In genomic region chr1:230978491-230979388, GRCh38 we compare ENCODE assay signal across 8 cellular contexts. TPM values are rescaled to one million over a fixed set of nuclear protein-coding genes. Genes with fewer than 3 reads are reported as not detected.
DNase-seq lines count a peak whose midpoint lies in the region; ATAC-seq, FAIRE-seq and TF ChIP-seq lines count a peak whose summit lies in the region.

ARV1 (plus strand) TSS chr1:230979094; CDS start chr1:230979106, 12 bp downstream.
TTC13 (minus strand) TSS chr1:230978861; CDS start chr1:230978830, 31 bp downstream.

- peak within 1 kb of the TSS; percentile 95 to 98 (median 95) for H3K27ac Mint-ChIP-seq in IgD-negative memory B cell

- peak within 1 kb of the TSS; percentile 72 to 96 (median 86) for H3K4me3 ChIP-seq in endothelial cell of umbilical vein (replicated peaks in 1 of 3; ENCODE audit: insufficient read depth in 1 of 3, low read depth in 1 of 3, low read length in 3 of 3)

- FAIRE-seq in endothelial cell of umbilical vein (lab: Jason Lieb, UNC), result peak; percentile 98

- H3K27ac ChIP-seq in endothelial cell of umbilical vein (ENCODE audit: insufficient read depth, low read depth, low read length), result peak within 1 kb of the TSS; percentile 42

- H3K4me3 Mint-ChIP-seq in IgD-negative memory B cell, result peak within 1 kb of the TSS; percentile 97 to 99 (median 98)

- H3K27me3 ChIP-seq in endothelial cell of umbilical vein (ENCODE audit: control insufficient read depth in 2 of 2, insufficient read depth in 2 of 2, low read length in 2 of 2), result no peaks in the 10 kb centered on the region

- dilution Hi-C loops in endothelial cell of umbilical vein (cut with MboI; ENCODE audit: extremely low pct_ligation_motif_present, low sequenced_read_pairs), result no loop called here

- peak; percentile 5 to 29 for TF ChIP-seq CTCF in endothelial cell of umbilical vein (IDR thresholded peaks at IDR 0.05; ENCODE audit: extremely low read depth in 1 of 2, insufficient read depth in 1 of 2, low read depth in 1 of 2, low read length in 2 of 2)

- no peaks in the 10 kb centered on the region for H4K20me1 ChIP-seq in endothelial cell of umbilical vein (replicated peaks; ENCODE audit: control insufficient read depth, extremely low read depth, insufficient read depth, low read length)

- H3K4me2 ChIP-seq in endothelial cell of umbilical vein (ENCODE audit: insufficient read depth, low read length), result peak within 1 kb of the TSS; percentile 77

- peaks cover 2% of the 10 kb centered on the region for H3K36me3 Mint-ChIP-seq in IgD-negative memory B cell

- POLR2A ChIA-PET in endothelial cell of umbilical vein (lab: Charles Lee), result no interaction called here

- CTCF ChIA-PET in endothelial cell of umbilical vein (lab: Charles Lee), result interaction anchor here (1.0 to 1.9 kb wide), 5 partner anchors 50 to 337 kb away, joined by 3 to 10 read pairs (median 4); no protein-coding TSS in a partner anchor

- H3K9me3 Mint-ChIP-seq in IgD-negative memory B cell, result no peaks in the 10 kb centered on the region

- peak; percentile 91 for ATAC-seq in GM21529 (IDR thresholded peaks at IDR 0.05; ENCODE audit: unreplicated experiment)

- no peaks in the 10 kb centered on the region for H3K9me3 ChIP-seq in endothelial cell of umbilical vein (replicated peaks; ENCODE audit: control insufficient read depth, insufficient read depth, low read length)

- H3K36me3 ChIP-seq in endothelial cell of umbilical vein (ENCODE audit: control insufficient read depth in 2 of 2, extremely low read depth in 1 of 2, insufficient read depth in 2 of 2, low read length in 2 of 2), result no peaks in the 10 kb centered on the region

- intact Hi-C loops in endothelial cell of umbilical vein (cut with micrococcal nuclease), result loop anchor here (1.0 to 10.0 kb wide), 16 partner anchors 50 to 626 kb away; partner anchors contain the start of genes C1orf198, COG2, EGLN1 and EXOC8

- H3K4me1 Mint-ChIP-seq in IgD-negative memory B cell, result peaks cover 29 to 38% (median 36%) of the 10 kb centered on the region in 3 donors

- peak; percentile 88 for TF ChIP-seq POLR2A in endothelial cell of umbilical vein (IDR thresholded peaks at IDR 0.05; ENCODE audit: low read depth, low read length)

- H3K9me1 ChIP-seq in endothelial cell of umbilical vein (replicated peaks; ENCODE audit: control insufficient read depth, extremely low read depth, insufficient read depth, low read length), result no peaks in the 10 kb centered on the region

- peak within 1 kb of the TSS; percentile 90 for H2AFZ ChIP-seq in endothelial cell of umbilical vein (ENCODE audit: low read depth, low read length)

- DNase-seq in DMS153 treated with DMSO at 0.1 percent for 48 hours (lab: John Stamatoyannopoulos, UW; ENCODE audit: unreplicated experiment), result peak; percentile 99
- peak; percentile 100 for DNase-seq in OCI-M1 (lab: John Stamatoyannopoulos, UW)
- peak; percentile 97 for DNase-seq in activated T-cell treated with anti-CD3 and anti-CD28 coated beads for 24 hours (ENCODE audit: low read depth)
- peak; percentile 99 for DNase-seq in endothelial cell of umbilical vein (ENCODE audit: low read depth, low spot score)
- DNase-seq in middle frontal gyrus (ENCODE audit: extremely low spot score, low spot score), result peak; percentile 98
- DNase-seq in stimulated activated CD8-positive, alpha-beta memory T cell treated with anti-CD3 and anti-CD28 coated beads, Interleukin-2, amount 100 ng/mL, for 48 hours (ENCODE audit: low read depth in 2 of 2), result peak; percentile 95 to 96

- peaks cover 14% of the 10 kb centered on the region for H3K79me2 ChIP-seq in endothelial cell of umbilical vein (ENCODE audit: control insufficient read depth, insufficient read depth, low read length)

- H3K27me3 Mint-ChIP-seq in IgD-negative memory B cell, result no peaks in the 10 kb centered on the region

- peaks cover 19% of the 10 kb centered on the region for H3K4me1 ChIP-seq in endothelial cell of umbilical vein (ENCODE audit: control insufficient read depth, extremely low read depth, insufficient read depth, low read length)

- peak within 1 kb of the TSS; percentile 70 for H3K9ac ChIP-seq in endothelial cell of umbilical vein (replicated peaks; ENCODE audit: extremely low read depth, insufficient read depth, low read length)

- no TSS peak for BruUV-seq in endothelial cell of umbilical vein (replicated peaks; lab: Mats Ljungman, UMichigan)

TF ChIP-seq in endothelial cell of umbilical vein, 7 proteins besides CTCF, POLR2A, EP300 and RAD21:
- TF ChIP-seq EZH2 (IDR thresholded peaks at IDR 0.05; ENCODE audit: borderline replicate concordance, low read depth, low read length, severe bottlenecking) (no peak), GATA2 (IDR thresholded peaks at IDR 0.05; ENCODE audit: insufficient read depth, insufficient read length, low read depth, low read length) (peak; percentile 67), POLR2AphosphoS5 (IDR thresholded peaks at IDR 0.05; ENCODE audit: insufficient read depth, low read depth, low read length) (peak; percentile 71), JUN (IDR thresholded peaks at IDR 0.05; ENCODE audit: borderline replicate concordance, insufficient read depth, insufficient read length, low read depth) (no peak), MAX (IDR thresholded peaks at IDR 0.05; ENCODE audit: insufficient read depth, insufficient read length) (peak; percentile 6), FOS (IDR thresholded peaks at IDR 0.05; ENCODE audit: borderline replicate concordance, insufficient read depth, low read length) (no peak)

RNA-seq across cellular contexts. Expression of gene ARV1, which starts in this region (rescaled TPM):
- 29.2 TPM for polyA plus RNA-seq in IgD-negative memory B cell
- total RNA-seq in endothelial cell of umbilical vein, result 10.7 and 12.5 TPM in 2 replicates
- polyA plus RNA-seq in endothelial cell of umbilical vein, result 10.8 and 14.0 TPM in 2 replicates
- polyA plus RNA-seq in endothelial cell of umbilical vein (2011; cell fraction: cytosol; rRNA removed), result 19.5 TPM in 2 replicates
- polyA plus RNA-seq in endothelial cell of umbilical vein (2011; cell fraction: nucleus; rRNA removed), result 6.6 and 10.7 TPM in 2 replicates
- polyA plus RNA-seq in endothelial cell of umbilical vein (2012), result 12.5 and 14.3 TPM in 2 replicates
- polyA minus RNA-seq in endothelial cell of umbilical vein, result 7.1 and 11.4 TPM in 2 replicates
- polyA minus RNA-seq in endothelial cell of umbilical vein (2011; cell fraction: cytosol; rRNA and poly(A)+ RNA removed), result 8.9 TPM
- 2.0 and 3.2 TPM in 2 replicates for polyA minus RNA-seq in endothelial cell of umbilical vein (2011; cell fraction: nucleus; rRNA and poly(A)+ RNA removed)

RNA-seq across cellular contexts. Expression of gene TTC13, which starts in this region (rescaled TPM):
- polyA plus RNA-seq in IgD-negative memory B cell (12.8 TPM), endothelial cell of umbilical vein (6.8 and 8.8 TPM in 2 replicates)
- total RNA-seq in endothelial cell of umbilical vein, result 22.2 and 23.9 TPM in 2 replicates
- polyA plus RNA-seq in endothelial cell of umbilical vein (2011; cell fraction: cytosol; rRNA removed), result 6.9 and 7.5 TPM in 2 replicates
- polyA plus RNA-seq in endothelial cell of umbilical vein (2011; cell fraction: nucleus; rRNA removed), result 41.5 and 43.7 TPM in 2 replicates
- polyA plus RNA-seq in endothelial cell of umbilical vein (2012), result 12.7 and 15.8 TPM in 2 replicates
- polyA minus RNA-seq in endothelial cell of umbilical vein, result 18.8 and 22.1 TPM in 2 replicates
- polyA minus RNA-seq in endothelial cell of umbilical vein (2011; cell fraction: cytosol; rRNA and poly(A)+ RNA removed), result 6.5 TPM
- polyA minus RNA-seq in endothelial cell of umbilical vein (2011; cell fraction: nucleus; rRNA and poly(A)+ RNA removed), result 15.1 and 26.5 TPM in 2 replicates

Comparison
In these comparisons a context has a peak if more than half of its experiments do, and no peak if none do; other contexts are left out.
1. Peak in every context shown above with its lines: DNase-seq, ATAC-seq, H3K4me3 ChIP-seq and H3K27ac ChIP-seq.